10 cellular contexts compared by ENCODE assay signal in genomic region chr12:18165889-18166288, GRCh38.
DNase-seq lines count a peak whose midpoint lies in the region; ATAC-seq and TF ChIP-seq lines count a peak whose summit lies in the region.
"Had no signal": no experiment of that assay in that cellular context is flagged by ENCODE, and none has a peak within 500 bp of the region (broad histone marks: within the 10 kb centered on the region; RNA-seq: fewer than 3 reads in every experiment).

No MANE protein-coding gene starts in this region.

- H3K9me3 Mint-ChIP-seq in activated T-helper 17 cell treated with anti-CD3 and anti-CD28 coated beads, Interleukin-2, amount 50 U/mL, for 72 hours = peaks cover 5% of the 10 kb centered on the region
- H3K9me3 Mint-ChIP-seq in type B pancreatic cell = peaks cover 6% of the 10 kb centered on the region

- H3K27ac Mint-ChIP-seq in activated T-helper 17 cell treated with anti-CD3 and anti-CD28 coated beads, Interleukin-2, amount 50 U/mL, for 72 hours = peak overlapping the region; percentile 37
- H3K27ac Mint-ChIP-seq in type B pancreatic cell = no peak overlapping the region

- peak overlapping the region; percentile 51 for H3K27ac ChIP-seq in ACC112 (ENCODE audit: low read depth, low read length)
- H3K27ac ChIP-seq: C4-2B had no signal

- peaks cover 13% of the 10 kb centered on the region for H3K4me1 ChIP-seq in ACC112 (ENCODE audit: control insufficient read depth, insufficient read depth, low read length, unreplicated experiment)

- no peaks in the 10 kb centered on the region for H3K27me3 Mint-ChIP-seq in activated T-helper 17 cell treated with anti-CD3 and anti-CD28 coated beads, Interleukin-2, amount 50 U/mL, for 72 hours
- no peaks in the 10 kb centered on the region for H3K27me3 Mint-ChIP-seq in type B pancreatic cell

- no peaks in the 10 kb centered on the region for H3K36me3 ChIP-seq in ACC112 (ENCODE audit: insufficient read depth, low read length)

- H2AFZ ChIP-seq in ACC112 (ENCODE audit: low read length, unreplicated experiment) = peak overlapping the region; percentile 90

- peaks cover 13% of the 10 kb centered on the region for H3K4me1 Mint-ChIP-seq in activated T-helper 17 cell treated with anti-CD3 and anti-CD28 coated beads, Interleukin-2, amount 50 U/mL, for 72 hours
- peaks cover 6% of the 10 kb centered on the region for H3K4me1 Mint-ChIP-seq in type B pancreatic cell (ENCODE audit: unreplicated experiment)

- peak overlapping the region; percentile 66 for H3K4me3 ChIP-seq in ACC112 (ENCODE audit: low read depth, low read length)

- peak overlapping the region; percentile 56 for H3K4me3 Mint-ChIP-seq in activated T-helper 17 cell treated with anti-CD3 and anti-CD28 coated beads, Interleukin-2, amount 50 U/mL, for 72 hours
- no peak overlapping the region for H3K4me3 Mint-ChIP-seq in type B pancreatic cell

- no peak for DNase-seq in type B pancreatic cell (ENCODE audit: extremely low spot score, unreplicated experiment)
- DNase-seq in ecto neural progenitor cell (ENCODE audit: low spot score) = no peak
- no peak for DNase-seq in NCI-H526 treated with DMSO at 0.1 percent for 48 hours (lab: John Stamatoyannopoulos, UW)
- DNase-seq in cerebellar nuclear complex (lab: John Stamatoyannopoulos, UW) = no peak

- no peaks in the 10 kb centered on the region for H3K36me3 Mint-ChIP-seq in activated T-helper 17 cell treated with anti-CD3 and anti-CD28 coated beads, Interleukin-2, amount 50 U/mL, for 72 hours (ENCODE audit: low read depth)
- no peaks in the 10 kb centered on the region for H3K36me3 Mint-ChIP-seq in type B pancreatic cell

- TF ChIP-seq CTCF in type B pancreatic cell (conservative IDR thresholded peaks at IDR 0.05) = no peak

- H3K79me2 ChIP-seq in ACC112 (ENCODE audit: control insufficient read depth, insufficient read depth, low read length, unreplicated experiment) = no peaks in the 10 kb centered on the region

- no peaks in the 10 kb centered on the region for H3K27me3 ChIP-seq in ACC112 (ENCODE audit: insufficient read depth, low read length)

- peak; percentile 37 for ATAC-seq in GM19351 (IDR thresholded peaks at IDR 0.05; ENCODE audit: unreplicated experiment)
- ATAC-seq in HG03064 (IDR thresholded peaks at IDR 0.05; ENCODE audit: low read depth, unreplicated experiment) = peak; percentile 48
- no peak for ATAC-seq in activated T-helper 17 cell treated with anti-CD3 and anti-CD28 coated beads, Interleukin-2, amount 50 U/mL, for 72 hours (replicated peaks)
- ATAC-seq: HepG2 had no signal
